ENCODE assay signal across 22 cellular contexts in genomic region chr17:21373696-21374454, GRCh38. TPM values are rescaled to one million over a fixed set of nuclear protein-coding genes. Genes with fewer than 3 reads are reported as not detected.
DNase-seq lines count a peak whose midpoint lies in the region; ATAC-seq, FAIRE-seq and TF ChIP-seq lines count a peak whose summit lies in the region.
"Had no signal": no experiment of that assay in that cellular context is flagged by ENCODE, and none has a peak within 500 bp of the region (broad histone marks: within the 10 kb centered on the region; RNA-seq: fewer than 3 reads in every experiment).

No MANE protein-coding gene starts in this region.

- no peak overlapping the region for H3K4me3 ChIP-seq in HepG2 (replicated peaks in 1 of 3; ENCODE audit: insufficient read depth in 1 of 3, low read depth in 2 of 3, low read length in 3 of 3)
- no peak overlapping the region for H3K4me3 ChIP-seq in right lobe of liver
- H3K4me3 ChIP-seq in brain microvascular endothelial cell (ENCODE audit: low read depth, low read length) = no peak overlapping the region
- H3K4me3 ChIP-seq in kidney (ENCODE audit: low read length in 2 of 2) = no peak overlapping the region
- H3K4me3 ChIP-seq in small intestine (ENCODE audit: low read depth in 1 of 2, low read length in 2 of 2) = no peak overlapping the region
- H3K4me3 ChIP-seq: SJCRH30 had no signal

- in situ Hi-C loops in HepG2 (cut with HindIII; ENCODE audit: extremely low pct_ligation_motif_present, low pct_unique_long_range_greater_than_20kb) (no loop called here), brain microvascular endothelial cell (cut with HindIII; ENCODE audit: low pct_ligation_motif_present, low sequenced_read_pairs) (no loop called here)

- H3K27me3 ChIP-seq in HepG2 (ENCODE audit: control insufficient read depth in 1 of 2, insufficient read depth in 2 of 2, low read length in 2 of 2) (peaks cover 17 to 86% of the 10 kb centered on the region in 2 experiments), right lobe of liver (peaks cover 0 to 10% of the 10 kb centered on the region in 2 donors), brain microvascular endothelial cell (replicated peaks) (peaks cover 9% of the 10 kb centered on the region), small intestine (ENCODE audit: control insufficient read depth in 2 of 2, insufficient read depth in 2 of 2, low read length in 2 of 2) (peaks cover 6 to 20% of the 10 kb centered on the region in 2 donors)

- H3K36me3 ChIP-seq in HepG2 (replicated peaks in 1 of 2; ENCODE audit: control insufficient read depth in 1 of 2, insufficient read depth in 2 of 2, low read length in 2 of 2) (no peaks in the 10 kb centered on the region), right lobe of liver (no peaks in the 10 kb centered on the region), brain microvascular endothelial cell (replicated peaks) (no peaks in the 10 kb centered on the region), kidney (ENCODE audit: control insufficient read depth in 1 of 2, insufficient read depth in 2 of 2, low read length in 2 of 2) (no peaks in the 10 kb centered on the region), small intestine (ENCODE audit: control insufficient read depth in 2 of 2, insufficient read depth in 2 of 2, low read length in 2 of 2) (no peaks in the 10 kb centered on the region)
- H3K36me3 ChIP-seq: SJCRH30 had no signal

- CTCF ChIA-PET in HepG2 (lab: Yijun Ruan, JAX; ENCODE audit: low intra/inter-chr PET ratio, low total read pairs) = no interaction called here

- H3K27ac ChIP-seq in HepG2 (ENCODE audit: extremely low read length, insufficient read depth, low read length) = no peak overlapping the region
- H3K27ac ChIP-seq in right lobe of liver = no peak overlapping the region
- no peak overlapping the region for H3K27ac ChIP-seq in brain microvascular endothelial cell
- no peak overlapping the region for H3K27ac ChIP-seq in kidney (ENCODE audit: low read depth in 2 of 2, low read length in 2 of 2)
- no peak overlapping the region for H3K27ac ChIP-seq in small intestine (ENCODE audit: low read depth in 1 of 2, low read length in 1 of 2)
- H3K27ac ChIP-seq: HL-60, KMS-11, SJCRH30 had no signal

- TF ChIP-seq EP300 in HepG2 (IDR thresholded peaks at IDR 0.05; ENCODE audit: low read depth in 2 of 2, low read length in 2 of 2) (no peak), HepG2 (CRISPR knock-in tag; IDR thresholded peaks at IDR 0.05; ENCODE audit: borderline replicate concordance) (no peak)

- H3K4me1 ChIP-seq in HepG2 (ENCODE audit: insufficient read depth, low read length) (no peaks in the 10 kb centered on the region), right lobe of liver (peaks cover 0 to 11% (median 0%) of the 10 kb centered on the region in 4 donors), kidney (ENCODE audit: control insufficient read depth in 1 of 2, insufficient read depth in 1 of 2, low read depth in 1 of 2, low read length in 2 of 2) (peaks cover 0 to 5% of the 10 kb centered on the region in 2 donors), small intestine (ENCODE audit: control insufficient read depth in 2 of 2, insufficient read depth in 1 of 2, low read depth in 1 of 2, low read length in 1 of 2) (peaks cover 0 to 3% of the 10 kb centered on the region in 2 donors)

- TF ChIP-seq RAD21 in HepG2 (CRISPR knock-in tag; IDR thresholded peaks at IDR 0.05) = no peak

- intact Hi-C loops in HepG2 (cut with micrococcal nuclease; ENCODE audit: unreplicated experiment) = no loop called here
- intact Hi-C loops in right lobe of liver (cut with DNase I) = no loop called here
- intact Hi-C loops in kidney (cut with DNase I) = no loop called here

- no peaks in the 10 kb centered on the region for H4K20me1 ChIP-seq in HepG2 (ENCODE audit: insufficient read depth, low read length)

- H2AFZ ChIP-seq in HepG2 (ENCODE audit: low read length) = no peak overlapping the region

- no peaks in the 10 kb centered on the region for H3K79me2 ChIP-seq in HepG2 (ENCODE audit: insufficient read depth, low read length)

- no TSS peak for BruUV-seq in HepG2 (replicated peaks; lab: Mats Ljungman, UMichigan)

- FAIRE-seq in HepG2 (lab: Jason Lieb, UNC) (no peak), kidney (lab: Jason Lieb, UNC) (no peak), small intestine (lab: Jason Lieb, UNC) (no peak), GM12891 (lab: Jason Lieb, UNC) (no peak)
- FAIRE-seq: RCC 7860 had no signal

- DNase-seq in HepG2 (ENCODE audit: low spot score) (no peak), right lobe of liver (no peak), brain microvascular endothelial cell (no peak), kidney (peak; percentile 43), small intestine (peak; percentile 18), HPDE6-E6E7 (ENCODE audit: extremely low spot score) (no peak), GM12891 (ENCODE audit: insufficient read length, low spot score) (no peak)
- DNase-seq: 8988T, AML-193, H7, IMR-90, NCI-H1417, NCI-H187, NCI-H446, NCI-H526, OCI-M1 had no signal

- POLR2A ChIA-PET in HepG2 (lab: Yijun Ruan, JAX) = no interaction called here

- H3K4me2 ChIP-seq in HepG2 (ENCODE audit: low read depth, low read length) = no peak overlapping the region
- H3K4me2 ChIP-seq: KMS-11 had no signal

- H3K9me3 ChIP-seq in HepG2 (ENCODE audit: low read length) (no peaks in the 10 kb centered on the region), right lobe of liver (no peaks in the 10 kb centered on the region), kidney (ENCODE audit: control insufficient read depth in 1 of 2, low read length in 2 of 2) (no peaks in the 10 kb centered on the region), small intestine (ENCODE audit: control insufficient read depth, low read depth) (no peaks in the 10 kb centered on the region)
- H3K9me3 ChIP-seq: SJCRH30 had no signal

- 4% methylated on average over 5 of the region's 17 CpGs for WGBS in HepG2 (ENCODE audit: low lambda C conversion rate)
- WGBS in right lobe of liver (ENCODE audit: insufficient coverage, low coverage, low lambda C conversion rate, missing lambda C conversion rate) = 65% methylated on average over 10 of the region's 17 CpGs
- WGBS in small intestine, 3 donors = 40 to 66% (median 48%) methylated on average over 16 to 17 of the region's 17 CpGs

- H3K9ac ChIP-seq in HepG2 (ENCODE audit: insufficient read depth, low read depth, low read length) = no peak overlapping the region
- H3K9ac ChIP-seq in kidney (ENCODE audit: low read length in 2 of 2) = no peak overlapping the region
- H3K9ac ChIP-seq: KMS-11 had no signal

- TF ChIP-seq CTCF in HepG2 (CRISPR knock-in tag; IDR thresholded peaks at IDR 0.05) = no peak
- TF ChIP-seq CTCF in right lobe of liver (IDR thresholded peaks at IDR 0.05) = no peak
- peak; percentile 8 for TF ChIP-seq CTCF in brain microvascular endothelial cell (IDR thresholded peaks at IDR 0.05; ENCODE audit: low read depth, low read length, missing control alignments)
- no peak for TF ChIP-seq CTCF in kidney (IDR thresholded peaks at IDR 0.05; ENCODE audit: borderline replicate concordance, extremely low read depth, insufficient read depth)

- peak; percentile 50 for ATAC-seq in HepG2
- ATAC-seq in right lobe of liver = no peak
- no peak for ATAC-seq in HG02840 (IDR thresholded peaks at IDR 0.05; ENCODE audit: low FRiP score, unreplicated experiment)

- TF ChIP-seq POLR2A in HepG2 (IDR thresholded peaks at IDR 0.05; ENCODE audit: insufficient read depth in 1 of 2, low read depth in 2 of 2, low read length in 2 of 2) (no peak), right lobe of liver (IDR thresholded peaks at IDR 0.05) (no peak), GM12891 (IDR thresholded peaks at IDR 0.05; ENCODE audit: low read depth, low read length) (no peak)

TF ChIP-seq in HepG2, 621 proteins besides CTCF, POLR2A, EP300 and RAD21 (continues in another document):
- TF ChIP-seq RORA (CRISPR knock-in tag; IDR thresholded peaks at IDR 0.05) (no peak), ZNF891 (CRISPR knock-in tag; IDR thresholded peaks at IDR 0.05) (no peak)

TF ChIP-seq in GM12891, 5 proteins besides CTCF, POLR2A, EP300 and RAD21:
- no peak for TF ChIP-seq SPI1 (IDR thresholded peaks at IDR 0.05; ENCODE audit: low read depth, low read length)
- no peak for TF ChIP-seq POLR2AphosphoS5 (IDR thresholded peaks at IDR 0.05; ENCODE audit: low read depth, low read length)
- no peak for TF ChIP-seq TAF1 (IDR thresholded peaks at IDR 0.05; ENCODE audit: low read depth, low read length)
- TF ChIP-seq PAX5 (IDR thresholded peaks at IDR 0.05; ENCODE audit: insufficient read depth, low read length, severe bottlenecking) = no peak
- TF ChIP-seq POU2F2 (IDR thresholded peaks at IDR 0.05; ENCODE audit: low read depth, low read length) = no peak

RNA-seq across cellular contexts. Expression of gene KCNJ12, which starts 2.3 kb away (rescaled TPM):
- total RNA-seq in HepG2 (2016; rRNA removed; fragmentation: Illumina TruSeq; extraction: Trizol) (not detected in 2 replicates), right lobe of liver (1 to 10 TPM in 1 of 6 experiments, under 1 TPM in 5; 0.07 to 2.2 (median 0.23) TPM), kidney (3.1 TPM)
- not detected in 2 replicates for total RNA-seq in HepG2 (2016; cell fraction: cytosol; rRNA removed; fragmentation: Illumina TruSeq; extraction: Trizol; ENCODE audit: low read depth)
- not detected in 2 replicates for total RNA-seq in HepG2 (2016; cell fraction: insoluble cytoplasmic fraction; rRNA removed; fragmentation: Illumina TruSeq; extraction: Trizol)
- total RNA-seq in HepG2 (2016; cell fraction: membrane; rRNA removed; fragmentation: Illumina TruSeq; extraction: Trizol) = not detected in 2 replicates
- total RNA-seq in HepG2 (2016; cell fraction: nucleus; rRNA removed; fragmentation: Illumina TruSeq; extraction: Trizol) = not detected in 2 replicates
- polyA plus RNA-seq in HepG2 (2011; rRNA removed) (not detected in 2 replicates), kidney (ENCODE audit: insufficient read depth, low read depth, low replicate concordance) (3.4 TPM), small intestine (1 to 10 TPM in 1 of 3 donors, not detected in 2; 2.0 TPM)
- not detected in 2 replicates for polyA plus RNA-seq in HepG2 (2011; cell fraction: cytosol; rRNA removed)
- not detected in 2 replicates for polyA plus RNA-seq in HepG2 (2011; cell fraction: nucleus; rRNA removed)
- polyA plus RNA-seq in HepG2 (2012) = not detected in 2 replicates
- not detected in 2 replicates for polyA plus RNA-seq in HepG2 (2016; cell fraction: cytosol; fragmentation: Illumina TruSeq; extraction: Trizol; ENCODE audit: low read depth)
- not detected in 2 replicates for polyA plus RNA-seq in HepG2 (2016; cell fraction: insoluble cytoplasmic fraction; fragmentation: Illumina TruSeq; extraction: Trizol; ENCODE audit: low read depth)
- polyA plus RNA-seq in HepG2 (2016; cell fraction: membrane; fragmentation: Illumina TruSeq; extraction: Trizol; ENCODE audit: low read depth) = not detected in 2 replicates
- not detected in 2 replicates for polyA plus RNA-seq in HepG2 (2016; cell fraction: nucleus; fragmentation: Illumina TruSeq; extraction: Trizol; ENCODE audit: insufficient read depth, low read depth)
- polyA minus RNA-seq in HepG2 (2011; rRNA and poly(A)+ RNA removed; ENCODE audit: low replicate concordance) = 7.5 TPM in 1 of 2 replicates, not detected in the other
- polyA minus RNA-seq in HepG2 (2011; cell fraction: cytosol; rRNA and poly(A)+ RNA removed) = not detected in 2 replicates
- polyA minus RNA-seq in HepG2 (2011; cell fraction: nucleus; rRNA and poly(A)+ RNA removed) = 0.26 TPM in 1 of 2 replicates, not detected in the other
- polyA plus RNA-seq in GM12891 (2012; ENCODE audit: low read depth, missing spikeins) = not detected
- polyA plus RNA-seq: CD14-positive monocyte had no signal

Comparison
In these comparisons a context has a peak if more than half of its experiments do, and no peak if none do; other contexts are left out.
1. DNase-seq: peak in kidney (single experiment) and small intestine (single experiment); none in HepG2 (single experiment), right lobe of liver (0 of 3), brain microvascular endothelial cell (single experiment), HPDE6-E6E7 (single experiment) and GM12891 (single experiment).